In the genomic region with DNA sequence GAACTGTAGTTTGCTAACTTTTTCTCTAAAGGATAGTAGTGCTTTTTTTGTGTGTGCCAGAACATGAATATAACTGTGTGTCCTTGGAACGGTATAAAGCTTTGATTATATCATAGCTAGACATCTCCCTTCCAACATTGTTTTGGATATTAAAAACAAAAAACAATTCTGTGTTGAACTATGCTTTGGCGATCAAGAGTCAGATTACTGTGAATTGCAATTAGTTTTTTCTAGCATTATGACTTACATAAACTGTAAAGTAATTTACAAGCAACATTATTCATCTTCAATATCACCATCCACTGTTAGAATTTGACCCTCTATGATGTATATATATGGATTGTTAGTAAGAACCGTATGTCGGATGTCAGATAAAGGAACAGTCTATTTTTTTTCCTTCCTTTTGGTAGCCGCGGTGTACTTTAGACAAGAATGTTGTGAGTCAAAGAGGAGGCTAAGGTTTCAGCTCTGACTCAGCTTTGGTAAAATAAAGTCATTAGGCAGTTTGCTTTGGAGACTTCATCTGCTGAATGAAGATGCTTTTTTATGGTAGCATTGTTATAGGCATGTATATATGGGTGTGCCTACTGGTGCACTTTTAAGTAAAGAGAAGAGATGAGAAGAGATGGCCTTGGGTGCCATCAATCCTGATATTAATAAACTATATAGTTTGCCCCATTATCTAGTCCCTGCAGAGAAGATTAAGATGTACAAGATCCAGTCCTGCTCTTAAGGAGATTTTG, we compare ENCODE assay signal across 1 cellular context.
TF ChIP-seq lines count a peak whose summit lies in the region.

No MANE protein-coding gene starts in this region.

TF ChIP-seq in IMR-90, 13 proteins besides CTCF, POLR2A, EP300 and RAD21:
- TF ChIP-seq CHD1 (IDR thresholded peaks at IDR 0.05; ENCODE audit: low read depth, low read length), result no peak
- peak; percentile 83 for TF ChIP-seq FOS (IDR thresholded peaks at IDR 0.05; ENCODE audit: low read depth, low read length)
- TF ChIP-seq, protein P1, sequence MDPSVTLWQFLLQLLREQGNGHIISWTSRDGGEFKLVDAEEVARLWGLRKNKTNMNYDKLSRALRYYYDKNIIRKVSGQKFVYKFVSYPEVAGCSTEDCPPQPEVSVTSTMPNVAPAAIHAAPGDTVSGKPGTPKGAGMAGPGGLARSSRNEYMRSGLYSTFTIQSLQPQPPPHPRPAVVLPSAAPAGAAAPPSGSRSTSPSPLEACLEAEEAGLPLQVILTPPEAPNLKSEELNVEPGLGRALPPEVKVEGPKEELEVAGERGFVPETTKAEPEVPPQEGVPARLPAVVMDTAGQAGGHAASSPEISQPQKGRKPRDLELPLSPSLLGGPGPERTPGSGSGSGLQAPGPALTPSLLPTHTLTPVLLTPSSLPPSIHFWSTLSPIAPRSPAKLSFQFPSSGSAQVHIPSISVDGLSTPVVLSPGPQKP (IDR thresholded peaks at IDR 0.05; ENCODE audit: borderline replicate concordance, low read depth, low read length), result no peak
- TF ChIP-seq SMC3 (IDR thresholded peaks at IDR 0.05; ENCODE audit: low read depth, low read length), result 0 out of 2 replicates have a peak, but pooled peaks have one; percentile 3
- peak; percentile 22; the same call in 1 of the 2 replicates for TF ChIP-seq BHLHE40 (IDR thresholded peaks at IDR 0.05; ENCODE audit: low read depth, low read length)
